In genomic region chr14:100586520-100587247, GRCh38 we compare ENCODE assay signal across 1 cellular context.
TF ChIP-seq lines count a peak whose summit lies in the region.

No MANE protein-coding gene starts in this region.

TF ChIP-seq in WTC11, 78 proteins besides CTCF, POLR2A, EP300 and RAD21 (continued from another document and continues in another):
- no peak for TF ChIP-seq FOXK1 (CRISPR knock-in tag; IDR thresholded peaks at IDR 0.05)
- TF ChIP-seq IRF1 (CRISPR knock-in tag; IDR thresholded peaks at IDR 0.05) = 0 out of 2 replicates have a peak, but pooled peaks have one; percentile 38
- no peak for TF ChIP-seq MYBL2 (CRISPR knock-in tag; IDR thresholded peaks at IDR 0.05)
- TF ChIP-seq, protein P1, sequence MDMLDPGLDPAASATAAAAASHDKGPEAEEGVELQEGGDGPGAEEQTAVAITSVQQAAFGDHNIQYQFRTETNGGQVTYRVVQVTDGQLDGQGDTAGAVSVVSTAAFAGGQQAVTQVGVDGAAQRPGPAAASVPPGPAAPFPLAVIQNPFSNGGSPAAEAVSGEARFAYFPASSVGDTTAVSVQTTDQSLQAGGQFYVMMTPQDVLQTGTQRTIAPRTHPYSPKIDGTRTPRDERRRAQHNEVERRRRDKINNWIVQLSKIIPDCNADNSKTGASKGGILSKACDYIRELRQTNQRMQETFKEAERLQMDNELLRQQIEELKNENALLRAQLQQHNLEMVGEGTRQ (CRISPR knock-in tag; IDR thresholded peaks at IDR 0.05) = no peak
- no peak for TF ChIP-seq RORB (CRISPR knock-in tag; IDR thresholded peaks at IDR 0.05)
- peak; percentile 78; the same call in 1 of the 2 replicates for TF ChIP-seq KAT7 (CRISPR knock-in tag; IDR thresholded peaks at IDR 0.05; ENCODE audit: borderline replicate concordance)
- no peak for TF ChIP-seq JUN (CRISPR knock-in tag; IDR thresholded peaks at IDR 0.05)
- TF ChIP-seq ZNF263 (CRISPR knock-in tag; IDR thresholded peaks at IDR 0.05; ENCODE audit: low read depth) = peak; percentile 24; the same call in 1 of the 2 replicates
- no peak for TF ChIP-seq TEAD4 (CRISPR knock-in tag; IDR thresholded peaks at IDR 0.05)
- TF ChIP-seq, protein P2, sequence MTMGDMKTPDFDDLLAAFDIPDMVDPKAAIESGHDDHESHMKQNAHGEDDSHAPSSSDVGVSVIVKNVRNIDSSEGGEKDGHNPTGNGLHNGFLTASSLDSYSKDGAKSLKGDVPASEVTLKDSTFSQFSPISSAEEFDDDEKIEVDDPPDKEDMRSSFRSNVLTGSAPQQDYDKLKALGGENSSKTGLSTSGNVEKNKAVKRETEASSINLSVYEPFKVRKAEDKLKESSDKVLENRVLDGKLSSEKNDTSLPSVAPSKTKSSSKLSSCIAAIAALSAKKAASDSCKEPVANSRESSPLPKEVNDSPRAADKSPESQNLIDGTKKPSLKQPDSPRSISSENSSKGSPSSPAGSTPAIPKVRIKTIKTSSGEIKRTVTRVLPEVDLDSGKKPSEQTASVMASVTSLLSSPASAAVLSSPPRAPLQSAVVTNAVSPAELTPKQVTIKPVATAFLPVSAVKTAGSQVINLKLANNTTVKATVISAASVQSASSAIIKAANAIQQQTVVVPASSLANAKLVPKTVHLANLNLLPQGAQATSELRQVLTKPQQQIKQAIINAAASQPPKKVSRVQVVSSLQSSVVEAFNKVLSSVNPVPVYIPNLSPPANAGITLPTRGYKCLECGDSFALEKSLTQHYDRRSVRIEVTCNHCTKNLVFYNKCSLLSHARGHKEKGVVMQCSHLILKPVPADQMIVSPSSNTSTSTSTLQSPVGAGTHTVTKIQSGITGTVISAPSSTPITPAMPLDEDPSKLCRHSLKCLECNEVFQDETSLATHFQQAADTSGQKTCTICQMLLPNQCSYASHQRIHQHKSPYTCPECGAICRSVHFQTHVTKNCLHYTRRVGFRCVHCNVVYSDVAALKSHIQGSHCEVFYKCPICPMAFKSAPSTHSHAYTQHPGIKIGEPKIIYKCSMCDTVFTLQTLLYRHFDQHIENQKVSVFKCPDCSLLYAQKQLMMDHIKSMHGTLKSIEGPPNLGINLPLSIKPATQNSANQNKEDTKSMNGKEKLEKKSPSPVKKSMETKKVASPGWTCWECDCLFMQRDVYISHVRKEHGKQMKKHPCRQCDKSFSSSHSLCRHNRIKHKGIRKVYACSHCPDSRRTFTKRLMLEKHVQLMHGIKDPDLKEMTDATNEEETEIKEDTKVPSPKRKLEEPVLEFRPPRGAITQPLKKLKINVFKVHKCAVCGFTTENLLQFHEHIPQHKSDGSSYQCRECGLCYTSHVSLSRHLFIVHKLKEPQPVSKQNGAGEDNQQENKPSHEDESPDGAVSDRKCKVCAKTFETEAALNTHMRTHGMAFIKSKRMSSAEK (CRISPR knock-in tag; IDR thresholded peaks at IDR 0.05; ENCODE audit: borderline replicate concordance) = no peak
- no peak for TF ChIP-seq JAZF1 (CRISPR knock-in tag; IDR thresholded peaks at IDR 0.05)
- TF ChIP-seq SOX15 (CRISPR knock-in tag; IDR thresholded peaks at IDR 0.05) = no peak
- no peak for TF ChIP-seq HMGA2 (CRISPR knock-in tag; IDR thresholded peaks at IDR 0.05)
- TF ChIP-seq ETV6 (CRISPR knock-in tag; IDR thresholded peaks at IDR 0.05) = peak; percentile 96
- TF ChIP-seq ZSCAN18 (CRISPR knock-in tag; IDR thresholded peaks at IDR 0.05) = no peak
- TF ChIP-seq ZNF281 (CRISPR knock-in tag; IDR thresholded peaks at IDR 0.05) = no peak
- no peak for TF ChIP-seq ESRRA (CRISPR knock-in tag; IDR thresholded peaks at IDR 0.05; ENCODE audit: borderline replicate concordance)
- 0 out of 2 replicates have a peak, but pooled peaks have one; percentile 14 for TF ChIP-seq ZNF138 (CRISPR knock-in tag; conservative IDR thresholded peaks at IDR 0.05)
- no peak for TF ChIP-seq ZNF425 (CRISPR knock-in tag; conservative IDR thresholded peaks at IDR 0.05)
- TF ChIP-seq ZNF512 (CRISPR knock-in tag; IDR thresholded peaks at IDR 0.05; ENCODE audit: borderline replicate concordance) = no peak
- TF ChIP-seq ZNF416 (CRISPR knock-in tag; IDR thresholded peaks at IDR 0.05) = no peak
- TF ChIP-seq ZNF219 (CRISPR knock-in tag; IDR thresholded peaks at IDR 0.05; ENCODE audit: borderline replicate concordance) = 0 out of 2 replicates have a peak, but pooled peaks have one; percentile 28
- no peak for TF ChIP-seq ARID4B (CRISPR knock-in tag; IDR thresholded peaks at IDR 0.05; ENCODE audit: borderline replicate concordance)
- no peak for TF ChIP-seq ZNF423 (CRISPR knock-in tag; IDR thresholded peaks at IDR 0.05)
- TF ChIP-seq, protein P3, sequence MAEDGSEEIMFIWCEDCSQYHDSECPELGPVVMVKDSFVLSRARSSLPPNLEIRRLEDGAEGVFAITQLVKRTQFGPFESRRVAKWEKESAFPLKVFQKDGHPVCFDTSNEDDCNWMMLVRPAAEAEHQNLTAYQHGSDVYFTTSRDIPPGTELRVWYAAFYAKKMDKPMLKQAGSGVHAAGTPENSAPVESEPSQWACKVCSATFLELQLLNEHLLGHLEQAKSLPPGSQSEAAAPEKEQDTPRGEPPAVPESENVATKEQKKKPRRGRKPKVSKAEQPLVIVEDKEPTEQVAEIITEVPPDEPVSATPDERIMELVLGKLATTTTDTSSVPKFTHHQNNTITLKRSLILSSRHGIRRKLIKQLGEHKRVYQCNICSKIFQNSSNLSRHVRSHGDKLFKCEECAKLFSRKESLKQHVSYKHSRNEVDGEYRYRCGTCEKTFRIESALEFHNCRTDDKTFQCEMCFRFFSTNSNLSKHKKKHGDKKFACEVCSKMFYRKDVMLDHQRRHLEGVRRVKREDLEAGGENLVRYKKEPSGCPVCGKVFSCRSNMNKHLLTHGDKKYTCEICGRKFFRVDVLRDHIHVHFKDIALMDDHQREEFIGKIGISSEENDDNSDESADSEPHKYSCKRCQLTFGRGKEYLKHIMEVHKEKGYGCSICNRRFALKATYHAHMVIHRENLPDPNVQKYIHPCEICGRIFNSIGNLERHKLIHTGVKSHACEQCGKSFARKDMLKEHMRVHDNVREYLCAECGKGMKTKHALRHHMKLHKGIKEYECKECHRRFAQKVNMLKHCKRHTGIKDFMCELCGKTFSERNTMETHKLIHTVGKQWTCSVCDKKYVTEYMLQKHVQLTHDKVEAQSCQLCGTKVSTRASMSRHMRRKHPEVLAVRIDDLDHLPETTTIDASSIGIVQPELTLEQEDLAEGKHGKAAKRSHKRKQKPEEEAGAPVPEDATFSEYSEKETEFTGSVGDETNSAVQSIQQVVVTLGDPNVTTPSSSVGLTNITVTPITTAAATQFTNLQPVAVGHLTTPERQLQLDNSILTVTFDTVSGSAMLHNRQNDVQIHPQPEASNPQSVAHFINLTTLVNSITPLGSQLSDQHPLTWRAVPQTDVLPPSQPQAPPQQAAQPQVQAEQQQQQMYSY (CRISPR knock-in tag; IDR thresholded peaks at IDR 0.05) = no peak
- TF ChIP-seq ATF6 (CRISPR knock-in tag; IDR thresholded peaks at IDR 0.05) = no peak
- TF ChIP-seq NFATC4 (CRISPR knock-in tag; IDR thresholded peaks at IDR 0.05) = no peak
- TF ChIP-seq ELF4 (CRISPR knock-in tag; IDR thresholded peaks at IDR 0.05; ENCODE audit: low read depth) = no peak
